In the genomic region with DNA sequence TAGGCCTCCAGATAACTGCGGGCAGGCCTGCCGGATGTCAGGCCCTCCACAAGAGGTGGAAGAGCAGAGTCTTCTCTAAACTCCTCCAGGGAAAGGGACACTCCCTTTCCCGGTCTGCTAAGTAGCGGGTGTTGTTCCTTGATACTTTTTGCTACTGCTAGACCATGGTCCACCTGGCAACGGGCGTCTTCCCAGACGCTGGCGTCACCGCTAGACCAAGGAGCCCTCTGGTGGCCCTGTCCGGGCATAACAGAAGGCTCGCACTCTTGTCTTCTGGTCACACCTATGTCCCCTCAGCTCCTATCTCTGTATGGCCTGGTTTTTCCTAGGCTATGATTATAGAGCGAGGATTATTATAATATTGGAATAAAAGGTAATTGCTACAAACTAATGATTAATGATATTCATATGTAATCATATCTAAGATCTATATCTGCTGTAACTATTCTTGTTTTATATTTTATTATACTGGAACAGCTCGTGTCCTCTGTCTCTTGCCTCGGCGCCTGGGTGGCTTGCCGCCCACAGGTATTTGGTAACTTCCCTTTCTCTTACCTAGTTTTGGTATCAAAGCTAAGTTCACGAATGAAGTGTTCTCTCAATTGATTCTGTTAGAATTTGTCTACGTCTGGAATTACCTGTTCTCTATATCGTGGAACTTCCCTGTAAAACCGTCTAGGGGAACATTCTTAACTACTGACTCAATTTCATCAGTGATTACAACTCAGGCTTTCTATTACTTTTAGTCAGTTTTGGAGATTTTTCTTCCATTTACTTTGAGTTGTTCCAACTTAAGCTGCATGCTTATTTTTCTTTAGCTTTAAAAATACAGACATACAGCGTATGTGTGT, we compare ENCODE assay signal across 8 cellular contexts. TPM values are rescaled to one million over a fixed set of nuclear protein-coding genes. Genes with fewer than 3 reads are reported as not detected.
DNase-seq lines count a peak whose midpoint lies in the region; ATAC-seq and TF ChIP-seq lines count a peak whose summit lies in the region.
"Not testable (repeated sequence)": the region's sequence is repeated elsewhere in the genome, so short reads cannot be mapped to it uniquely, and the experiment has no call there.

No MANE protein-coding gene starts in this region.

- not testable (repeated sequence) for H3K9me3 ChIP-seq in CD8-positive, alpha-beta T cell (ENCODE audit: low read length); HCT116 (ENCODE audit: control insufficient read depth in 1 of 2, insufficient read depth in 1 of 2, low read depth in 1 of 2, low read length in 2 of 2); breast epithelium; cardiac muscle cell (ENCODE audit: low read depth); tibial artery

- TF ChIP-seq POLR2A in HCT116 (IDR thresholded peaks at IDR 0.05; ENCODE audit: borderline replicate concordance, extremely low read depth, insufficient read depth, insufficient read length); breast epithelium (IDR thresholded peaks at IDR 0.05): not testable (repeated sequence)

- CTCF ChIA-PET in CD8-positive, alpha-beta T cell (lab: Charles Lee): interaction anchor here (0.7 to 2.6 kb wide), 9 partner anchors 9 to 210 kb away, joined by 3 to 12 read pairs (median 4); no protein-coding TSS in a partner anchor
- CTCF ChIA-PET in HCT116 (lab: Charles Lee): interaction anchor here (0.6 to 2.8 kb wide), 5 partner anchors 48 to 161 kb away, joined by 3 to 37 read pairs (median 13); no protein-coding TSS in a partner anchor

- H3K9ac ChIP-seq in HCT116 (ENCODE audit: low read length): not testable (repeated sequence)

- not testable (repeated sequence) for H3K9me2 ChIP-seq in HCT116 (ENCODE audit: insufficient read depth)

- TF ChIP-seq CTCF in CD8-positive, alpha-beta T cell (IDR thresholded peaks at IDR 0.05): peak; percentile 15
- TF ChIP-seq CTCF in HCT116 (IDR thresholded peaks at IDR 0.05 in 2 of 3, conservative IDR thresholded peaks at IDR 0.05 in 1 of 3; ENCODE audit: borderline replicate concordance in 1 of 3, insufficient read depth in 1 of 3, low read depth in 2 of 3, low read length in 2 of 3) (peak; percentile 58 to 68 (median 64); a peak in 5 of 6 replicates), WI38 (IDR thresholded peaks at IDR 0.05; ENCODE audit: low read depth, low read length) (peak; percentile 45), breast epithelium (IDR thresholded peaks at IDR 0.05) (peak in 2 of 3 donors; percentile 42 to 48), cardiac muscle cell (IDR thresholded peaks at IDR 0.05; ENCODE audit: low read depth, low read length) (peak; percentile 60), nephron (IDR thresholded peaks at IDR 0.05; ENCODE audit: unreplicated experiment in 3 of 3) (peak; percentile 47 to 64 (median 56)), tibial artery (IDR thresholded peaks at IDR 0.05) (peak; percentile 41 to 43)

- not testable (repeated sequence) for ATAC-seq in CD8-positive, alpha-beta T cell
- peak; percentile 48 for ATAC-seq in HCT116

- POLR2A ChIA-PET in CD8-positive, alpha-beta T cell (lab: Charles Lee): interaction anchor here (0.6 to 1.4 kb wide), 3 partner anchors 10 to 75 kb away, joined by 3 to 6 read pairs (median 3); a partner anchor contains a TSS
- POLR2A ChIA-PET in HCT116 (lab: Charles Lee): interaction anchor here (0.5 to 2.1 kb wide), 5 partner anchors 18 to 235 kb away, joined by 3 to 6 read pairs (median 4); a partner anchor contains a TSS

- not testable (repeated sequence) for H3K27me3 ChIP-seq in CD8-positive, alpha-beta T cell (ENCODE audit: insufficient read depth, low read length); HCT116 (ENCODE audit: insufficient read depth, low read length); breast epithelium; cardiac muscle cell; tibial artery

- not testable (repeated sequence) for H3K4me3 Mint-ChIP-seq in CD8-positive, alpha-beta T cell; nephron

- not testable (repeated sequence) for H3K4me1 ChIP-seq in CD8-positive, alpha-beta T cell (ENCODE audit: insufficient read depth, low read length); breast epithelium; cardiac muscle cell (ENCODE audit: low read depth)
- peaks cover 5 to 15% of the 10 kb centered on the region in 2 experiments for H3K4me1 ChIP-seq in HCT116 (ENCODE audit: control insufficient read depth in 1 of 2, insufficient read depth in 2 of 2, low read length in 2 of 2)
- peaks cover 0 to 13% (median 7%) of the 10 kb centered on the region in 4 donors for H3K4me1 ChIP-seq in tibial artery

- H3K79me2 ChIP-seq in HCT116 (ENCODE audit: insufficient read depth, low read length): peaks cover 29% of the 10 kb centered on the region

- H3K36me3 ChIP-seq in CD8-positive, alpha-beta T cell (ENCODE audit: insufficient read depth, low read length): peaks cover 29% of the 10 kb centered on the region
- H3K36me3 ChIP-seq in HCT116 (ENCODE audit: control insufficient read depth in 1 of 2, insufficient read depth in 2 of 2, low read length in 2 of 2) (peaks cover 34 to 38% of the 10 kb centered on the region in 2 experiments; a peak in 3 of 4 replicates), cardiac muscle cell (peaks cover 32% of the 10 kb centered on the region), tibial artery (peaks cover 36 to 48% (median 40%) of the 10 kb centered on the region in 3 donors)
- not testable (repeated sequence) for H3K36me3 ChIP-seq in breast epithelium

- DNase-seq in CD8-positive, alpha-beta T cell: peak in 1 of 7 experiments; percentile 3
- DNase-seq in HCT116 (ENCODE audit: low read depth, low spot score); breast epithelium (ENCODE audit: low spot score in 2 of 2): not testable (repeated sequence)
- DNase-seq in NCI-H69 (lab: John Stamatoyannopoulos, UW): peak; percentile 43
- peak in 1 of 2 donors; percentile 36 for DNase-seq in cardiac muscle cell (ENCODE audit: low read depth in 1 of 2, low spot score in 1 of 2)
- DNase-seq in tibial artery: peak in 1 of 2 donors; percentile 56

- not testable (repeated sequence) for H3K27me3 Mint-ChIP-seq in CD8-positive, alpha-beta T cell (ENCODE audit: low read depth); nephron (ENCODE audit: low read depth)

- H3K4me3 ChIP-seq in CD8-positive, alpha-beta T cell (ENCODE audit: low read depth, low read length); HCT116 (replicated peaks in 1 of 2; ENCODE audit: low read depth in 1 of 2, low read length in 2 of 2); WI38 (ENCODE audit: low read depth, low read length); breast epithelium; cardiac muscle cell; tibial artery: not testable (repeated sequence)

- peak; percentile 76 for TF ChIP-seq RAD21 in HCT116 (IDR thresholded peaks at IDR 0.05; ENCODE audit: low read depth)

- H2AFZ ChIP-seq in HCT116 (ENCODE audit: low read depth, low read length, poor library complexity, severe bottlenecking): not testable (repeated sequence)

- BruUV-seq in HCT116 (replicated peaks; lab: Mats Ljungman, UMichigan): not testable (repeated sequence)

- H3K27ac ChIP-seq in CD8-positive, alpha-beta T cell (ENCODE audit: low read depth, low read length); HCT116 (ENCODE audit: low read depth, low read length); breast epithelium; tibial artery: not testable (repeated sequence)
- peak overlapping the region; percentile 5 for H3K27ac ChIP-seq in cardiac muscle cell

- H3K4me1 Mint-ChIP-seq in CD8-positive, alpha-beta T cell (ENCODE audit: low read depth): peaks cover 30% of the 10 kb centered on the region
- H3K4me1 Mint-ChIP-seq in nephron: not testable (repeated sequence)

- peak overlapping the region; percentile 78 for H3K27ac Mint-ChIP-seq in CD8-positive, alpha-beta T cell
- not testable (repeated sequence) for H3K27ac Mint-ChIP-seq in nephron

- intact Hi-C loops in CD8-positive, alpha-beta T cell (cut with DNase I, micrococcal nuclease): loop anchor here (10.0 kb wide), 2 partner anchors 385 to 695 kb away; a partner anchor contains a TSS
- intact Hi-C loops in HCT116 (cut with micrococcal nuclease) (loop anchor here (1.0 to 5.0 kb wide), 4 partner anchors 77 to 145 kb away; no protein-coding TSS in a partner anchor), tibial artery (cut with DNase I; ENCODE audit: low total_unique reads) (loop anchor here (10.0 kb wide), 3 partner anchors 145 to 305 kb away; no protein-coding TSS in a partner anchor)
- intact Hi-C loops in breast epithelium (cut with DNase I; ENCODE audit: low total_unique reads): not testable (repeated sequence)

- RAD21 ChIA-PET in HCT116 (lab: Charles Lee; ENCODE audit: low non-redundant PET in 1 of 2, low total read pairs in 2 of 2, uncharacterized antibody in 2 of 2, unreplicated experiment in 2 of 2): interaction anchor here (0.9 to 2.0 kb wide), 3 partner anchors 91 to 144 kb away, joined by 3 to 11 read pairs (median 4); no protein-coding TSS in a partner anchor

- H3K4me2 ChIP-seq in HCT116 (ENCODE audit: low read length): not testable (repeated sequence)

- not testable (repeated sequence) for H3K9me3 Mint-ChIP-seq in CD8-positive, alpha-beta T cell; nephron

- H4K20me1 ChIP-seq in HCT116 (ENCODE audit: insufficient read depth): not testable (repeated sequence)

- peaks cover 60% of the 10 kb centered on the region for H3K36me3 Mint-ChIP-seq in CD8-positive, alpha-beta T cell
- H3K36me3 Mint-ChIP-seq in nephron (ENCODE audit: low read depth): peaks cover 58% of the 10 kb centered on the region

RNA-seq across cellular contexts. Expression of a gene that starts 6.5 kb away (rescaled TPM):
- 10 to 100 TPM; 17.0 to 17.8 TPM for total RNA-seq in CD8-positive, alpha-beta T cell
- 30.1 TPM for total RNA-seq in HCT116 (2021; ENCODE audit: unreplicated experiment)
- polyA plus RNA-seq in HCT116 (2012): 18.8 and 19.3 TPM in 2 replicates
- total RNA-seq in breast epithelium: 10 to 100 TPM; 12.8 to 29.0 (median 23.3) TPM
- 31.8 and 33.6 TPM in 2 replicates for total RNA-seq in cardiac muscle cell
- polyA plus RNA-seq in cardiac muscle cell: 25.7 and 26.9 TPM in 2 replicates

RNA-seq across cellular contexts. Expression of a gene that starts 18.4 kb away (rescaled TPM):
- total RNA-seq in CD8-positive, alpha-beta T cell: 10 to 100 TPM; 17.8 to 21.2 TPM
- total RNA-seq in HCT116 (2021; ENCODE audit: unreplicated experiment): 18.6 TPM
- polyA plus RNA-seq in HCT116 (2012): 12.2 and 16.5 TPM in 2 replicates
- 10 to 100 TPM; 19.2 to 32.2 (median 31.1) TPM for total RNA-seq in breast epithelium
- 101 and 125 TPM in 2 replicates for total RNA-seq in cardiac muscle cell
- 60.6 and 74.9 TPM in 2 replicates for polyA plus RNA-seq in cardiac muscle cell

RNA-seq across cellular contexts. Expression of a gene that starts 18.5 kb away (rescaled TPM):
- total RNA-seq in CD8-positive, alpha-beta T cell: 1,000 to 10,000 TPM; 2,612 to 2,623 TPM
- total RNA-seq in HCT116 (2021; ENCODE audit: unreplicated experiment): 2,837 TPM
- polyA plus RNA-seq in HCT116 (2012): 3,464 and 3,677 TPM in 2 replicates
- total RNA-seq in breast epithelium: 1,000 to 10,000 TPM; 2,020 to 2,813 (median 2,212) TPM
- total RNA-seq in cardiac muscle cell: 2,223 and 2,233 TPM in 2 replicates
- 404 and 480 TPM in 2 replicates for polyA plus RNA-seq in cardiac muscle cell

RNA-seq across cellular contexts. Expression of a gene that starts 26.8 kb away (rescaled TPM):
- 10 to 100 TPM; 34.3 to 36.8 TPM for total RNA-seq in CD8-positive, alpha-beta T cell
- total RNA-seq in HCT116 (2021; ENCODE audit: unreplicated experiment): 71.7 TPM
- polyA plus RNA-seq in HCT116 (2012): 66.9 and 70.3 TPM in 2 replicates
- total RNA-seq in breast epithelium: 10 to 100 TPM; 45.9 to 61.4 (median 46.8) TPM
- total RNA-seq in cardiac muscle cell: 32.9 and 38.6 TPM in 2 replicates
- polyA plus RNA-seq in cardiac muscle cell: 88.2 and 88.3 TPM in 2 replicates

RNA-seq across cellular contexts. Expression of a gene that starts 26.8 kb away (rescaled TPM):
- 10 to 100 TPM; 18.6 to 21.9 TPM for total RNA-seq in CD8-positive, alpha-beta T cell
- total RNA-seq in HCT116 (2021; ENCODE audit: unreplicated experiment) (27.8 TPM), breast epithelium (10 to 100 TPM; 16.7 to 25.9 (median 25.2) TPM), cardiac muscle cell (38.2 and 49.9 TPM in 2 replicates)
- polyA plus RNA-seq in HCT116 (2012): 32.2 and 37.2 TPM in 2 replicates
- polyA plus RNA-seq in cardiac muscle cell: 35.1 and 38.3 TPM in 2 replicates
